In genomic region chr1:53412285-53413174, GRCh38 we compare ENCODE assay signal across 10 cellular contexts. TPM values are rescaled to one million over a fixed set of nuclear protein-coding genes. Genes with fewer than 3 reads are reported as not detected.
A peak's percentile ranks its signal among the peaks of the same experiment; 100 is the strongest.
DNase-seq lines count a peak whose midpoint lies in the region; TF ChIP-seq lines count a peak whose summit lies in the region.
"Had no signal": no experiment of that assay in that cellular context is flagged by ENCODE, and none has a peak within 500 bp of the region (broad histone marks: within the 10 kb centered on the region; RNA-seq: fewer than 3 reads in every experiment).

No MANE protein-coding gene starts in this region.

- H3K9me3 Mint-ChIP-seq in brain (peaks cover 0 to 2% (median 0%) of the 10 kb centered on the region in 5 experiments), osteocyte (ENCODE audit: unreplicated experiment) (no peaks in the 10 kb centered on the region)

- no peaks in the 10 kb centered on the region for H3K36me3 Mint-ChIP-seq in brain
- H3K36me3 Mint-ChIP-seq in osteocyte (ENCODE audit: unreplicated experiment): no peaks in the 10 kb centered on the region

- H3K27me3 Mint-ChIP-seq in brain (peaks cover 5% of the 10 kb centered on the region), osteocyte (ENCODE audit: unreplicated experiment) (peaks cover 13% of the 10 kb centered on the region)

- TF ChIP-seq CTCF in brain (conservative IDR thresholded peaks at IDR 0.05) (no peak), osteocyte (IDR thresholded peaks at IDR 0.05) (no peak)

- DNase-seq in EH (ENCODE audit: low read depth): peak; percentile 32
- peak; percentile 43 for DNase-seq in NCI-H2227 treated with DMSO at 0.1 percent for 48 hours (lab: John Stamatoyannopoulos, UW)
- peak; percentile 76 for DNase-seq in osteocyte (ENCODE audit: extremely low spot score, unreplicated experiment)
- DNase-seq in NCI-H1436 (lab: John Stamatoyannopoulos, UW): no peak
- no peak for DNase-seq in stimulated activated CD4-positive, alpha-beta T cell treated with anti-CD3 and anti-CD28 coated beads, Interleukin-12 subunit alpha, Interleukin-12 subunit beta, amount 100 ng/mL, for 4 hours
- DNase-seq in NCI-H2081 (lab: John Stamatoyannopoulos, UW): no peak
- DNase-seq: mucosa of descending colon, NCI-H446 had no signal

- H3K27ac Mint-ChIP-seq in brain (peak overlapping the region in 3 of 5 experiments; percentile 37 to 74 (median 50)), osteocyte (ENCODE audit: unreplicated experiment) (peak overlapping the region; percentile 75)

- no peak overlapping the region for H3K4me3 Mint-ChIP-seq in brain
- H3K4me3 Mint-ChIP-seq in osteocyte (ENCODE audit: unreplicated experiment): peak overlapping the region; percentile 18

- H3K4me1 Mint-ChIP-seq in brain (peaks cover 65% of the 10 kb centered on the region), osteocyte (ENCODE audit: unreplicated experiment) (peaks cover 55% of the 10 kb centered on the region)

RNA-seq across cellular contexts. Expression of gene DMRTB1, which starts 46.7 kb away (rescaled TPM):
- not detected for polyA plus RNA-seq in brain (ENCODE audit: insufficient read depth, low read depth, low replicate concordance)
- not detected in 2 replicates for total RNA-seq in osteocyte
- total RNA-seq: cardiac septum, mucosa of descending colon had no signal

Comparison
In these comparisons a context has a peak if more than half of its experiments do, and no peak if none do; other contexts are left out.
1. DNase-seq: peak in EH (single experiment), NCI-H2227 treated with DMSO at 0.1 percent for 48 hours (single experiment) and osteocyte (single experiment); none in NCI-H1436 (single experiment), stimulated activated CD4-positive, alpha-beta T cell treated with anti-CD3 and anti-CD28 coated beads, Interleukin-12 subunit alpha, Interleukin-12 subunit beta, amount 100 ng/mL, for 4 hours (single experiment) and NCI-H2081 (0 of 2).